ENCODE assay signal across 13 cellular contexts in genomic region chr3:42778644-42779043, GRCh38. TPM values are rescaled to one million over a fixed set of nuclear protein-coding genes. Genes with fewer than 3 reads are reported as not detected.
DNase-seq lines count a peak whose midpoint lies in the region; FAIRE-seq and TF ChIP-seq lines count a peak whose summit lies in the region.
"Had no signal": no experiment of that assay in that cellular context is flagged by ENCODE, and none has a peak within 500 bp of the region (broad histone marks: within the 10 kb centered on the region; RNA-seq: fewer than 3 reads in every experiment).

No MANE protein-coding gene starts in this region.

- intact Hi-C loops in posterior cingulate gyrus (cut with DNase I): no loop called here

- 51 to 63% methylated on average over 2 of the region's 2 CpGs for WGBS in tibial nerve, 2 donors
- WGBS in hepatocyte (ENCODE audit: low lambda C conversion rate, missing lambda C conversion rate): 96% methylated on average over 2 of the region's 2 CpGs

- H3K27ac ChIP-seq in fibroblast of lung (ENCODE audit: insufficient read depth, low read length) (peak overlapping the region; percentile 44), muscle layer of duodenum (ENCODE audit: low read length) (peak overlapping the region; percentile 41), tibial nerve (peak overlapping the region; percentile 45 to 84 (median 72)), hepatocyte (no peak overlapping the region)
- H3K27ac ChIP-seq: SJCRH30 had no signal

- H3K4me2 ChIP-seq in fibroblast of lung (ENCODE audit: extremely low read depth, insufficient read depth, low read length) (peak overlapping the region; percentile 54), hepatocyte (no peak overlapping the region)

- no peak overlapping the region for H3K4me3 ChIP-seq in MG63
- H3K4me3 ChIP-seq in fibroblast of lung (replicated peaks in 1 of 4; ENCODE audit: control extremely low read depth in 1 of 4, insufficient read depth in 1 of 4, low read depth in 3 of 4, low read length in 4 of 4): no peak overlapping the region
- H3K4me3 ChIP-seq in muscle layer of duodenum (ENCODE audit: low read depth in 1 of 2, low read length in 2 of 2): no peak overlapping the region
- H3K4me3 ChIP-seq in tibial nerve: no peak overlapping the region
- no peak overlapping the region for H3K4me3 ChIP-seq in hepatocyte
- H3K4me3 ChIP-seq: SJCRH30 had no signal

- no peak for FAIRE-seq in urothelium cell line (lab: Jason Lieb, UNC)

- no peak for TF ChIP-seq POLR2A in tibial nerve (IDR thresholded peaks at IDR 0.05)

- H3K4me1 ChIP-seq in fibroblast of lung (ENCODE audit: control insufficient read depth, extremely low read depth, insufficient read depth, low read length): peaks cover 6% of the 10 kb centered on the region
- H3K4me1 ChIP-seq in muscle layer of duodenum (ENCODE audit: control insufficient read depth in 1 of 2, insufficient read depth in 2 of 2, low read length in 2 of 2): peaks cover 0 to 7% of the 10 kb centered on the region in 2 donors
- H3K4me1 ChIP-seq in tibial nerve: peaks cover 0 to 28% (median 0%) of the 10 kb centered on the region in 4 donors
- H3K4me1 ChIP-seq in hepatocyte (ENCODE audit: insufficient read depth): no peaks in the 10 kb centered on the region
- H3K4me1 ChIP-seq: SJCRH30 had no signal

- H3K36me3 ChIP-seq in MG63 (no peaks in the 10 kb centered on the region; the same call in 1 of the 2 replicates), fibroblast of lung (ENCODE audit: control insufficient read depth, insufficient read depth, low read length) (no peaks in the 10 kb centered on the region), muscle layer of duodenum (ENCODE audit: control insufficient read depth in 1 of 2, insufficient read depth in 2 of 2, low read length in 2 of 2) (peaks cover 0 to 6% of the 10 kb centered on the region in 2 donors), tibial nerve (peaks cover 0 to 14% (median 0%) of the 10 kb centered on the region in 3 donors), hepatocyte (replicated peaks; ENCODE audit: insufficient read depth, low read depth) (no peaks in the 10 kb centered on the region)
- H3K36me3 ChIP-seq: SJCRH30 had no signal

- no peak for TF ChIP-seq CTCF in fibroblast of lung (conservative IDR thresholded peaks at IDR 0.05 in 1 of 2, IDR thresholded peaks at IDR 0.05 in 1 of 2; ENCODE audit: low read depth in 1 of 2, low read length in 2 of 2)
- TF ChIP-seq CTCF in tibial nerve (IDR thresholded peaks at IDR 0.05): no peak
- no peak for TF ChIP-seq CTCF in hepatocyte (IDR thresholded peaks at IDR 0.05; ENCODE audit: poor library complexity)

- H3K27me3 ChIP-seq in MG63 (no peaks in the 10 kb centered on the region), fibroblast of lung (ENCODE audit: control insufficient read depth, insufficient read depth, low read length) (no peaks in the 10 kb centered on the region), muscle layer of duodenum (ENCODE audit: low read depth, low read length) (no peaks in the 10 kb centered on the region), tibial nerve (no peaks in the 10 kb centered on the region), hepatocyte (no peaks in the 10 kb centered on the region)
- H3K27me3 ChIP-seq: SJCRH30 had no signal

- H3K9me3 ChIP-seq in MG63 (no peaks in the 10 kb centered on the region), fibroblast of lung (ENCODE audit: control insufficient read depth, insufficient read depth, low read depth, low read length) (no peaks in the 10 kb centered on the region), muscle layer of duodenum (ENCODE audit: control insufficient read depth in 1 of 2, low read length in 2 of 2) (no peaks in the 10 kb centered on the region), tibial nerve (no peaks in the 10 kb centered on the region), hepatocyte (ENCODE audit: low read depth) (no peaks in the 10 kb centered on the region)
- H3K9me3 ChIP-seq: SJCRH30 had no signal

- H3K9me2 ChIP-seq in hepatocyte (replicated peaks; ENCODE audit: insufficient read depth): no peaks in the 10 kb centered on the region

- no peaks in the 10 kb centered on the region for H3K79me2 ChIP-seq in fibroblast of lung (ENCODE audit: control insufficient read depth, insufficient read depth, low read length)
- peaks cover 2% of the 10 kb centered on the region for H3K79me2 ChIP-seq in hepatocyte

- no peak overlapping the region for H3K9ac ChIP-seq in fibroblast of lung (ENCODE audit: insufficient read depth, low read length)

- H4K20me1 ChIP-seq in fibroblast of lung (ENCODE audit: control insufficient read depth, extremely low read depth, insufficient read depth, low read length): no peaks in the 10 kb centered on the region
- H4K20me1 ChIP-seq in hepatocyte (ENCODE audit: insufficient read depth, poor library complexity, severe bottlenecking): no peaks in the 10 kb centered on the region

- peak; percentile 25 to 77 for TF ChIP-seq EP300 in tibial nerve (IDR thresholded peaks at IDR 0.05)

- DNase-seq in MG63: peak; percentile 61
- DNase-seq in fibroblast of lung (ENCODE audit: low read depth in 2 of 2): peak; percentile 45 to 97
- peak in 1 of 2 donors; percentile 60 for DNase-seq in tibial nerve (ENCODE audit: low spot score in 2 of 2)
- no peak for DNase-seq in T-helper 2 cell
- DNase-seq in hepatocyte (ENCODE audit: low spot score): no peak
- DNase-seq in posterior cingulate gyrus: no peak
- DNase-seq in urothelium cell line (ENCODE audit: low spot score): no peak
- DNase-seq: effector CD4-positive, alpha-beta T cell; NCI-H1092 treated with DMSO at 0.1 percent for 48 hours; NCI-H510A treated with DMSO at 0.1 percent for 48 hours; SJCRH30; stimulated activated CD4-positive, alpha-beta T cell treated with anti-CD3 and anti-CD28 coated beads, Interleukin-12 subunit alpha, Interleukin-12 subunit beta, amount 100 ng/mL, for 4 hours had no signal

- H2AFZ ChIP-seq in fibroblast of lung (ENCODE audit: low read length) (no peak overlapping the region), hepatocyte (no peak overlapping the region)

RNA-seq across cellular contexts. Expression of gene CCDC13, which starts 5.6 kb away (rescaled TPM):
- total RNA-seq in MG63 (2014; rRNA removed; shearing (Covaris generic); ENCODE audit: low replicate concordance): 0.59 and 10.2 TPM in 2 replicates
- total RNA-seq in fibroblast of lung (0.51 and 0.66 TPM in 2 replicates), tibial nerve (10 to 100 TPM in 1 of 4 donors, 1 to 10 TPM in 3; 1.7 to 12.6 (median 2.0) TPM), hepatocyte (0.63 TPM in 1 of 2 replicates, not detected in the other)
- polyA plus RNA-seq in fibroblast of lung (0.41 and 0.43 TPM in 2 replicates), hepatocyte (2.1 TPM in 1 of 2 replicates, not detected in the other)
- polyA plus RNA-seq in fibroblast of lung (2012): 0.36 and 0.56 TPM in 2 replicates
- polyA minus RNA-seq in fibroblast of lung (ENCODE audit: low replicate concordance): not detected in 2 replicates

RNA-seq across cellular contexts. Expression of gene HIGD1A, which starts 25.6 kb away (rescaled TPM):
- 93.8 and 116 TPM in 2 replicates for total RNA-seq in MG63 (2014; rRNA removed; shearing (Covaris generic); ENCODE audit: low replicate concordance)
- total RNA-seq in fibroblast of lung (98.6 and 121 TPM in 2 replicates), tibial nerve (100 to 1,000 TPM; 155 to 204 (median 186) TPM), hepatocyte (252 and 266 TPM in 2 replicates)
- polyA plus RNA-seq in fibroblast of lung (245 and 257 TPM in 2 replicates), hepatocyte (212 and 218 TPM in 2 replicates)
- 135 and 146 TPM in 2 replicates for polyA plus RNA-seq in fibroblast of lung (2012)
- polyA minus RNA-seq in fibroblast of lung (ENCODE audit: low replicate concordance): 3.8 and 4.3 TPM in 2 replicates

RNA-seq across cellular contexts. Expression of gene ACKR2, which starts 30.6 kb away (rescaled TPM):
- total RNA-seq in MG63 (2014; rRNA removed; shearing (Covaris generic); ENCODE audit: low replicate concordance): not detected in 2 replicates
- under 0.01 and 0.26 TPM in 2 replicates for total RNA-seq in fibroblast of lung
- 0.12 and 0.19 TPM in 2 replicates for polyA plus RNA-seq in fibroblast of lung
- 0.16 TPM in 1 of 2 replicates, not detected in the other for polyA plus RNA-seq in fibroblast of lung (2012)
- not detected in 2 replicates for polyA minus RNA-seq in fibroblast of lung (ENCODE audit: low replicate concordance)
- total RNA-seq in tibial nerve: 10 to 100 TPM; 25.2 to 59.0 (median 38.6) TPM
- 1.9 and 3.9 TPM in 2 replicates for total RNA-seq in hepatocyte
- polyA plus RNA-seq in hepatocyte: 1.7 and 2.3 TPM in 2 replicates
- total RNA-seq: SJCRH30 had no signal

Comparison
In these comparisons a context has a peak if more than half of its experiments do, and no peak if none do; other contexts are left out.
1. DNase-seq: peak in MG63 (single experiment) and fibroblast of lung (2 of 2); none in T-helper 2 cell (0 of 5), hepatocyte (single experiment), posterior cingulate gyrus (0 of 10) and urothelium cell line (single experiment).